18 cellular contexts compared by ENCODE assay signal in the genomic region with DNA sequence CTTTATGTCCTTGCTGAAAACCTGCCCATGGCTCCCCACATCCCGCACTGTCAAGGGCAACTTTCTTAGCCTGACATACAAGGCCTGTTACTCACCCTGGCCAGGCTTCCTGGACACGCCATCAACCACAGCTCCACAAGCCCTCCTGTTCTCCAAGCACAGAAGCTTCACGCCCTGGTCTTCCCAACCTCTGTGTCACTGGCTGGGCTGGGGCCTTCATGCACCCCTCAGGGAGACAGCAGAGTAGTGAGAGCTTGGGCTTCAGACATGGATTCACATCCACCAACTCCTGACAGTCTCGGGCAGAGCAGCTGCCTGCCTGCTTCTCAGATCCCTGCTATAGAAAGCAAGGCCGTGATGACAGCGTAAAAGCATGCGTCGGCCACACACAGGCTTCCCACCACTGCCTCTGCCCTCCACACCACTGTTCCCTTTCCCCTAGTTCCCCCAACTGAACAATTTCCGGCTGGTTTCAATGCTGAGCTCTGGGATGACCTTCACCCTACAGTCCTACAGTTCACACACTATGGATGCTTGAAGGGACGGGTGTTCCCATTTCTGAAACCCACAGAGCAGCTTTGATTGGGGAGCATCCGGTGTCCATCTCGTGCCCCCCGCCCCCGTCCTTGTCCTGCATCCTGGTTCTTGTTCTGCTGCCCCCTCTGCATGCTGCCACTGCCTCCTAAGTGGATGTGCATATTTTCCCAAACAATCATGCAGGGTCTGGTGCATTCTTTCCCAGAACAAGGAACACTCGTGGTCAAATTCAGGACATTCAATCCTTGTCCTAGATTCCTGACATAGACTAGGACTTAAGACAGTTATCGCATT. TPM values are rescaled to one million over a fixed set of nuclear protein-coding genes. Genes with fewer than 3 reads are reported as not detected.
DNase-seq lines count a peak whose midpoint lies in the region; TF ChIP-seq lines count a peak whose summit lies in the region.
"Had no signal": no experiment of that assay in that cellular context is flagged by ENCODE, and none has a peak within 500 bp of the region (broad histone marks: within the 10 kb centered on the region; RNA-seq: fewer than 3 reads in every experiment).

No MANE protein-coding gene starts in this region.

- H3K27me3 ChIP-seq in hepatocyte (no peaks in the 10 kb centered on the region), skeletal muscle satellite cell (ENCODE audit: control insufficient read depth, insufficient read depth, low read length) (peaks cover 5% of the 10 kb centered on the region)
- H3K27me3 ChIP-seq: heart left ventricle had no signal

- WGBS in hepatocyte (ENCODE audit: low lambda C conversion rate, missing lambda C conversion rate) = 69% methylated on average over 16 of the region's 16 CpGs

- H3K9me3 ChIP-seq in hepatocyte (ENCODE audit: low read depth) (no peaks in the 10 kb centered on the region), skeletal muscle satellite cell (replicated peaks; ENCODE audit: low read length) (no peaks in the 10 kb centered on the region)
- H3K9me3 ChIP-seq: heart left ventricle had no signal

- H3K79me2 ChIP-seq in hepatocyte = no peaks in the 10 kb centered on the region
- H3K79me2 ChIP-seq: parathyroid adenoma had no signal

- no peak for TF ChIP-seq CTCF in hepatocyte (IDR thresholded peaks at IDR 0.05; ENCODE audit: poor library complexity)

- H3K4me1 ChIP-seq in hepatocyte (ENCODE audit: insufficient read depth) (peaks cover 3% of the 10 kb centered on the region), skeletal muscle satellite cell (ENCODE audit: control insufficient read depth, insufficient read depth, low read length) (peaks cover 25% of the 10 kb centered on the region)
- H3K4me1 ChIP-seq: heart left ventricle, parathyroid adenoma had no signal

- DNase-seq in ELR (ENCODE audit: low read depth) = peak; percentile 86
- DNase-seq in amniotic epithelial cell (ENCODE audit: low read depth) = peak; percentile 76
- peak; percentile 30 for DNase-seq in hepatocyte (ENCODE audit: low spot score)
- no peak for DNase-seq in COLO829 (ENCODE audit: low spot score)
- DNase-seq in SK-N-DZ (ENCODE audit: low spot score) = no peak
- DNase-seq in 8988T = no peak
- no peak for DNase-seq in glomerular visceral epithelial cell (ENCODE audit: extremely low spot score)
- DNase-seq: CD4-positive, CD25-positive, alpha-beta regulatory T cell; effector CD8-positive, alpha-beta T cell; left ventricle myocardium superior; NCI-H1092 treated with DMSO at 0.1 percent for 48 hours; NCI-H510A; Right ventricle myocardium superior; stimulated activated CD4-positive, alpha-beta T cell treated with anti-CD3 and anti-CD28 coated beads, Interleukin-1b, Interleukin-23, amount 100 ng/mL, for 48 hours; stimulated activated naive CD4-positive, alpha-beta T cell had no signal

- H3K9ac ChIP-seq in skeletal muscle satellite cell (ENCODE audit: low read depth, low read length) = peak overlapping the region; percentile 73
- H3K9ac ChIP-seq: parathyroid adenoma had no signal

- H4K20me1 ChIP-seq in hepatocyte (ENCODE audit: insufficient read depth, poor library complexity, severe bottlenecking) = no peaks in the 10 kb centered on the region

- H3K36me3 ChIP-seq in hepatocyte (replicated peaks; ENCODE audit: insufficient read depth, low read depth) (no peaks in the 10 kb centered on the region), skeletal muscle satellite cell (ENCODE audit: insufficient read depth, low read length) (no peaks in the 10 kb centered on the region)
- H3K36me3 ChIP-seq: heart left ventricle had no signal

- H3K9me2 ChIP-seq in hepatocyte (replicated peaks; ENCODE audit: insufficient read depth) = no peaks in the 10 kb centered on the region

- H3K4me3 ChIP-seq in hepatocyte = no peak overlapping the region
- H3K4me3 ChIP-seq in skeletal muscle satellite cell (ENCODE audit: low read length) = peak overlapping the region; percentile 38
- H3K4me3 ChIP-seq: heart left ventricle had no signal

- H3K27ac ChIP-seq in hepatocyte = peak overlapping the region; percentile 48
- H3K27ac ChIP-seq: heart left ventricle had no signal

- H3K4me2 ChIP-seq in hepatocyte = no peak overlapping the region
- peak overlapping the region; percentile 54 for H3K4me2 ChIP-seq in skeletal muscle satellite cell (ENCODE audit: low read length)

- no peak overlapping the region for H2AFZ ChIP-seq in hepatocyte
- H2AFZ ChIP-seq: parathyroid adenoma had no signal

RNA-seq across cellular contexts. Expression of a gene that starts 33.4 kb away (rescaled TPM):
- 45.7 and 55.4 TPM in 2 replicates for total RNA-seq in hepatocyte
- polyA plus RNA-seq in hepatocyte = 68.0 and 78.8 TPM in 2 replicates
- 52.0 and 56.0 TPM in 2 replicates for total RNA-seq in skeletal muscle satellite cell (2012; rRNA removed)
- 13.2 and 17.5 TPM in 2 replicates for polyA plus RNA-seq in SK-N-DZ (2014; cell fraction: cytosol; rRNA removed)
- polyA plus RNA-seq in SK-N-DZ (2014; cell fraction: nucleus; rRNA removed) = 36.5 and 52.0 TPM in 2 replicates
- total RNA-seq: CD4-positive, CD25-positive, alpha-beta regulatory T cell had no signal

Comparison
In these comparisons a context has a peak if more than half of its experiments do, and no peak if none do; other contexts are left out.
1. DNase-seq: peak in ELR (single experiment), amniotic epithelial cell (single experiment) and hepatocyte (single experiment); none in COLO829 (single experiment), SK-N-DZ (single experiment), 8988T (single experiment) and glomerular visceral epithelial cell (single experiment).